26 cellular contexts compared by ENCODE assay signal in genomic region chr3:146493761-146494160, GRCh38. TPM values are rescaled to one million over a fixed set of nuclear protein-coding genes. Genes with fewer than 3 reads are reported as not detected.
A peak's percentile ranks its signal among the peaks of the same experiment; 100 is the strongest.
DNase-seq lines count a peak whose midpoint lies in the region; ATAC-seq and TF ChIP-seq lines count a peak whose summit lies in the region.
"Had no signal": no experiment of that assay in that cellular context is flagged by ENCODE, and none has a peak within 500 bp of the region (broad histone marks: within the 10 kb centered on the region; RNA-seq: fewer than 3 reads in every experiment).

No MANE protein-coding gene starts in this region.

- H2AFZ ChIP-seq in ACC112 (ENCODE audit: low read length, unreplicated experiment), result no peak overlapping the region
- no peak overlapping the region for H2AFZ ChIP-seq in IMR-90 (replicated peaks; ENCODE audit: low read length, poor library complexity)
- H2AFZ ChIP-seq in mesenchymal stem cell (ENCODE audit: low read depth, low read length), result no peak overlapping the region
- H2AFZ ChIP-seq: GM23338 had no signal

- no peak overlapping the region for H3K4ac ChIP-seq in IMR-90 (ENCODE audit: low read depth, low read length)
- H3K4ac ChIP-seq in mesenchymal stem cell (ENCODE audit: low read depth in 1 of 2, low read length in 2 of 2), result no peak overlapping the region

- H2AK5ac ChIP-seq in IMR-90 (ENCODE audit: low read depth, low read length) (no peak overlapping the region), mesenchymal stem cell (ENCODE audit: low read length, severe bottlenecking) (no peak overlapping the region)

- H3K79me1 ChIP-seq in IMR-90 (ENCODE audit: low read depth in 1 of 2, low read length in 2 of 2), result no peaks in the 10 kb centered on the region
- H3K79me1 ChIP-seq in mesenchymal stem cell (replicated peaks; ENCODE audit: low read length, poor library complexity, severe bottlenecking), result no peaks in the 10 kb centered on the region

- H2BK15ac ChIP-seq in IMR-90 (ENCODE audit: low read depth, low read length), result no peak overlapping the region
- H2BK15ac ChIP-seq in mesenchymal stem cell (ENCODE audit: low read depth, poor library complexity, severe bottlenecking), result no peak overlapping the region

- H3K9ac ChIP-seq in IMR-90 (ENCODE audit: low read depth, low read length), result no peak overlapping the region
- H3K9ac ChIP-seq in mesenchymal stem cell (ENCODE audit: low read length), result peak overlapping the region; percentile 37

- H3K4me1 ChIP-seq in ACC112 (ENCODE audit: control insufficient read depth, insufficient read depth, low read length, unreplicated experiment) (peaks cover 23% of the 10 kb centered on the region), IMR-90 (ENCODE audit: control insufficient read depth, insufficient read depth, low read length) (0 out of 2 replicates have a peak, but pooled peaks cover 2% of the 10 kb centered on the region), mesenchymal stem cell (ENCODE audit: control insufficient read depth, insufficient read depth, low read depth, low read length) (no peaks in the 10 kb centered on the region)
- H3K4me1 ChIP-seq: Peyer's patch had no signal

- DNase-seq in IMR-90, result peak; percentile 48
- DNase-seq in choroid plexus epithelial cell (ENCODE audit: low read depth), result peak; percentile 89
- peak; percentile 27 for DNase-seq in mesenchymal stem cell
- no peak for DNase-seq in brain microvascular endothelial cell
- DNase-seq: CD4-positive, CD25-positive, alpha-beta regulatory T cell; COR-L47; DMS 273 treated with DMSO at 0.1 percent for 48 hours; DMS79 treated with DMSO at 0.1 percent for 48 hours; Karpas-422; MG63; NCI-H1417; NCI-H1694 treated with DMSO at 0.1 percent for 48 hours; NCI-H2081 treated with DMSO at 0.1 percent for 48 hours; NCI-H2171 treated with DMSO at 0.1 percent for 48 hours; NCI-H526; Peyer's patch had no signal

- in situ Hi-C loops in IMR-90 (cut with MboI; ENCODE audit: low sequenced_read_pairs) (no loop called here), brain microvascular endothelial cell (cut with HindIII; ENCODE audit: low pct_ligation_motif_present, low sequenced_read_pairs) (no loop called here)

- no peak overlapping the region for H3K4me2 ChIP-seq in IMR-90 (ENCODE audit: low read depth, low read length)
- H3K4me2 ChIP-seq in mesenchymal stem cell (ENCODE audit: low read length, poor library complexity, severe bottlenecking), result no peak overlapping the region
- H3K4me2 ChIP-seq: GM23338 had no signal

- WGBS in IMR-90 (ENCODE audit: extremely low coverage in 2 of 2, insufficient read length in 1 of 2), 2 experiments, result no CpG with 5 or more reads among the region's 2 CpGs
- WGBS in mesenchymal stem cell, result 100% methylated on average over 1 of the region's 2 CpGs

- no TSS peak for BruUV-seq in IMR-90 (replicated peaks; lab: Mats Ljungman, UMichigan)

- no peak for TF ChIP-seq POLR2A in IMR-90 (IDR thresholded peaks at IDR 0.05; ENCODE audit: low read depth, low read length)

- H2BK20ac ChIP-seq in IMR-90 (ENCODE audit: low read depth, low read length), result no peak overlapping the region

- H3K4me3 ChIP-seq in ACC112 (ENCODE audit: low read depth, low read length), result no peak overlapping the region
- no peak overlapping the region for H3K4me3 ChIP-seq in IMR-90 (ENCODE audit: insufficient read depth, low read depth, low read length)
- H3K4me3 ChIP-seq in choroid plexus epithelial cell (ENCODE audit: low read depth, low read length), result no peak overlapping the region
- no peak overlapping the region for H3K4me3 ChIP-seq in mesenchymal stem cell (ENCODE audit: insufficient read depth in 1 of 2, low read depth in 1 of 2, low read length in 2 of 2)
- H3K4me3 ChIP-seq in brain microvascular endothelial cell (ENCODE audit: low read depth, low read length), result no peak overlapping the region
- H3K4me3 ChIP-seq: GM23338, HAP-1, MG63, Peyer's patch had no signal

- H3K9me1 ChIP-seq in IMR-90 (ENCODE audit: insufficient read depth, low read length), result no peaks in the 10 kb centered on the region; the same call in 1 of the 2 replicates

- POLR2A ChIA-PET in IMR-90 (lab: Charles Lee; ENCODE audit: unreplicated experiment), result no interaction called here

- peak; percentile 51; the same call in 1 of the 2 replicates for ATAC-seq in IMR-90 (ENCODE audit: low read depth)
- ATAC-seq in HG02798 (IDR thresholded peaks at IDR 0.05; ENCODE audit: poor library complexity, unreplicated experiment), result no peak
- ATAC-seq in GM21528 (IDR thresholded peaks at IDR 0.05; ENCODE audit: low FRiP score, unreplicated experiment), result no peak
- ATAC-seq in HG03432 (IDR thresholded peaks at IDR 0.05; ENCODE audit: unreplicated experiment), result no peak
- ATAC-seq: GM23338, Right ventricle myocardium inferior had no signal

- intact Hi-C loops in IMR-90 (cut with micrococcal nuclease), result no loop called here

- no peaks in the 10 kb centered on the region for H3K27me3 ChIP-seq in ACC112 (ENCODE audit: insufficient read depth, low read length)
- H3K27me3 ChIP-seq in IMR-90 (ENCODE audit: control insufficient read depth, insufficient read depth, low read length), result no peaks in the 10 kb centered on the region
- H3K27me3 ChIP-seq in mesenchymal stem cell (ENCODE audit: control insufficient read depth in 1 of 2, insufficient read depth in 1 of 2, low read length in 2 of 2), result no peaks in the 10 kb centered on the region
- H3K27me3 ChIP-seq in brain microvascular endothelial cell (replicated peaks), result no peaks in the 10 kb centered on the region
- H3K27me3 ChIP-seq: MG63, Peyer's patch had no signal

- H4K20me1 ChIP-seq in IMR-90 (ENCODE audit: insufficient read depth, low read length), result no peaks in the 10 kb centered on the region

- CTCF ChIA-PET in IMR-90 (lab: Yijun Ruan, JAX), result interaction anchor here (1.3 kb wide), 1 partner anchor 45 kb away, joined by 3 read pairs; no protein-coding TSS in a partner anchor

- H3K23ac ChIP-seq in IMR-90 (ENCODE audit: low read depth, low read length) (no peak overlapping the region), mesenchymal stem cell (ENCODE audit: low read length in 2 of 2) (no peak overlapping the region)

- no peak overlapping the region for H3K56ac ChIP-seq in IMR-90 (ENCODE audit: extremely low read depth, insufficient read depth, low read length)

- H3K14ac ChIP-seq in IMR-90 (replicated peaks; ENCODE audit: low read depth, low read length) (no peak overlapping the region), mesenchymal stem cell (ENCODE audit: low read length in 2 of 2) (no peak overlapping the region)

- H3K79me2 ChIP-seq in ACC112 (ENCODE audit: control insufficient read depth, insufficient read depth, low read length, unreplicated experiment), result no peaks in the 10 kb centered on the region

- no peak overlapping the region for H3K18ac ChIP-seq in IMR-90 (ENCODE audit: low read depth, low read length)
- H3K18ac ChIP-seq in mesenchymal stem cell (ENCODE audit: low read depth in 1 of 2, low read length in 2 of 2), result no peak overlapping the region

- H4K8ac ChIP-seq in IMR-90 (ENCODE audit: low read depth in 2 of 2, low read length in 2 of 2) (no peak overlapping the region), mesenchymal stem cell (ENCODE audit: low read length) (no peak overlapping the region)

- no peaks in the 10 kb centered on the region for H3K36me3 ChIP-seq in ACC112 (ENCODE audit: insufficient read depth, low read length)
- H3K36me3 ChIP-seq in IMR-90 (ENCODE audit: control insufficient read depth, insufficient read depth, low read length), result no peaks in the 10 kb centered on the region
- H3K36me3 ChIP-seq in mesenchymal stem cell (ENCODE audit: control insufficient read depth in 1 of 2, insufficient read depth in 2 of 2, low read depth in 1 of 2, low read length in 2 of 2), result no peaks in the 10 kb centered on the region
- no peaks in the 10 kb centered on the region for H3K36me3 ChIP-seq in brain microvascular endothelial cell (replicated peaks)
- H3K36me3 ChIP-seq: HAP-1, MG63, Peyer's patch had no signal

- no peak for TF ChIP-seq RAD21 in IMR-90 (IDR thresholded peaks at IDR 0.05; ENCODE audit: low read length)

- H4K91ac ChIP-seq in IMR-90 (ENCODE audit: insufficient read depth, low read depth, low read length), result no peak overlapping the region
- H4K91ac ChIP-seq in mesenchymal stem cell (ENCODE audit: low read length), result no peak overlapping the region

- H3K9me3 ChIP-seq in IMR-90 (ENCODE audit: control insufficient read depth, insufficient read depth, low read length), result peaks cover 2% of the 10 kb centered on the region; the same call in 1 of the 2 replicates
- H3K9me3 ChIP-seq in mesenchymal stem cell (ENCODE audit: control insufficient read depth, low read length), result no peaks in the 10 kb centered on the region
- H3K9me3 ChIP-seq: Peyer's patch had no signal

- H3K27ac ChIP-seq in ACC112 (ENCODE audit: low read depth, low read length), result peak overlapping the region; percentile 61
- no peak overlapping the region for H3K27ac ChIP-seq in IMR-90 (ENCODE audit: insufficient read depth, low read length)
- no peak overlapping the region for H3K27ac ChIP-seq in mesenchymal stem cell (ENCODE audit: low read length, poor library complexity, severe bottlenecking)
- no peak overlapping the region for H3K27ac ChIP-seq in brain microvascular endothelial cell
- H3K27ac ChIP-seq: Peyer's patch had no signal

- no peak overlapping the region for H2BK12ac ChIP-seq in mesenchymal stem cell (ENCODE audit: low read length in 2 of 2)

- no peak overlapping the region for H4K5ac ChIP-seq in IMR-90 (ENCODE audit: low read depth, low read length)

- H2BK5ac ChIP-seq in IMR-90 (ENCODE audit: low read depth, low read length, poor library complexity, severe bottlenecking) (no peak overlapping the region), mesenchymal stem cell (ENCODE audit: low read depth, low read length, poor library complexity, severe bottlenecking) (no peak overlapping the region)

- dilution Hi-C loops in IMR-90 (cut with HindIII; ENCODE audit: low sequenced_read_pairs, unreplicated experiment), result no loop called here

- TF ChIP-seq CTCF in IMR-90 (conservative IDR thresholded peaks at IDR 0.05; ENCODE audit: low read depth, low read length) (no peak), choroid plexus epithelial cell (conservative IDR thresholded peaks at IDR 0.05; ENCODE audit: low read depth, low read length) (no peak), brain microvascular endothelial cell (IDR thresholded peaks at IDR 0.05; ENCODE audit: low read depth, low read length, missing control alignments) (no peak)

- H2BK120ac ChIP-seq in IMR-90 (ENCODE audit: low read depth, low read length) (no peak overlapping the region), mesenchymal stem cell (ENCODE audit: low read depth, low read length) (no peak overlapping the region)

- H2AK9ac ChIP-seq in IMR-90 (replicated peaks; ENCODE audit: low read depth, low read length, poor library complexity), result no peak overlapping the region

RNA-seq across cellular contexts. Expression of gene PLSCR2, which starts 24.4 kb away (rescaled TPM):
- total RNA-seq in IMR-90 (2012; rRNA removed), result not detected in 2 replicates
- polyA plus RNA-seq in IMR-90 (2012; rRNA removed), result not detected in 2 replicates
- not detected in 2 replicates for polyA plus RNA-seq in IMR-90 (2012; cell fraction: cytosol; rRNA removed)
- polyA plus RNA-seq in IMR-90 (2012; cell fraction: nucleus; rRNA removed; ENCODE audit: low replicate concordance), result not detected in 2 replicates
- polyA plus RNA-seq in mesenchymal stem cell (2013, experiment 1 of 2), result not detected
- not detected for polyA plus RNA-seq in mesenchymal stem cell (2013, experiment 2 of 2)
- total RNA-seq: CD4-positive, CD25-positive, alpha-beta regulatory T cell; GM23338; OCI-LY7; Peyer's patch; Right ventricle myocardium inferior; SK-MEL-5 had no signal
- polyA plus RNA-seq: BJ had no signal

RNA-seq across cellular contexts. Expression of gene PLSCR1, which starts 50.6 kb away (rescaled TPM):
- 5.6 and 11.7 TPM in 2 replicates for total RNA-seq in IMR-90 (2012; rRNA removed)
- polyA plus RNA-seq in IMR-90 (2012; rRNA removed), result 11.5 and 13.2 TPM in 2 replicates
- 10.0 and 10.3 TPM in 2 replicates for polyA plus RNA-seq in IMR-90 (2012; cell fraction: cytosol; rRNA removed)
- polyA plus RNA-seq in IMR-90 (2012; cell fraction: nucleus; rRNA removed; ENCODE audit: low replicate concordance), result 4.8 and 15.0 TPM in 2 replicates
- polyA plus RNA-seq in mesenchymal stem cell (2013, experiment 1 of 2), result 28.7 TPM
- polyA plus RNA-seq in mesenchymal stem cell (2013, experiment 2 of 2), result 26.6 TPM
